13 cellular contexts compared by ENCODE assay signal in genomic region chr2:234770081-234770506, GRCh38.
DNase-seq lines count a peak whose midpoint lies in the region; ATAC-seq and TF ChIP-seq lines count a peak whose summit lies in the region.
"Had no signal": no experiment of that assay in that cellular context is flagged by ENCODE, and none has a peak within 500 bp of the region (broad histone marks: within the 10 kb centered on the region; RNA-seq: fewer than 3 reads in every experiment).

No MANE protein-coding gene starts in this region.

- peaks cover under 1% of the 10 kb centered on the region for H3K9me3 Mint-ChIP-seq in GM23338
- peaks cover 4% of the 10 kb centered on the region for H3K9me3 Mint-ChIP-seq in progenitor cell of endocrine pancreas (ENCODE audit: low read depth)
- H3K9me3 Mint-ChIP-seq in activated T-helper 2 cell treated with anti-CD3 and anti-CD28 coated beads, Interferon-gamma antibody, Interleukin-2, Interleukin-4, amounts not matched to agents 10 μg/mL and 5 μg/mL and 100 μg/mL, durations not matched to agents 14 hours and 24 hours and 36 hours = no peaks in the 10 kb centered on the region
- H3K9me3 Mint-ChIP-seq: activated B cell treated with CpG ODN at 0.5 μM for 24 hours had no signal

- no peaks in the 10 kb centered on the region for H3K4me1 ChIP-seq in GM23338 (ENCODE audit: insufficient read depth)
- no peaks in the 10 kb centered on the region for H3K4me1 ChIP-seq in uterus

- H3K36me3 ChIP-seq in GM23338 (ENCODE audit: insufficient read depth) (no peaks in the 10 kb centered on the region; the same call in 1 of the 2 replicates), uterus (no peaks in the 10 kb centered on the region)

- H3K4me1 Mint-ChIP-seq in GM23338 (peaks cover 20% of the 10 kb centered on the region), progenitor cell of endocrine pancreas (ENCODE audit: low read depth) (peaks cover 19% of the 10 kb centered on the region)
- no peaks in the 10 kb centered on the region for H3K4me1 Mint-ChIP-seq in activated T-helper 2 cell treated with anti-CD3 and anti-CD28 coated beads, Interferon-gamma antibody, Interleukin-2, Interleukin-4, amounts not matched to agents 10 μg/mL and 5 μg/mL and 100 μg/mL, durations not matched to agents 14 hours and 24 hours and 36 hours (ENCODE audit: low read depth)
- H3K4me1 Mint-ChIP-seq: activated B cell treated with CpG ODN at 0.5 μM for 24 hours had no signal

- no peaks in the 10 kb centered on the region for H3F3A ChIP-seq in GM23338 (replicated peaks; ENCODE audit: low read depth)

- DNase-seq in GM23338 (ENCODE audit: low spot score) (no peak), NCI-H510A (lab: John Stamatoyannopoulos, UW) (peak; percentile 39), fibroblast of pulmonary artery (ENCODE audit: low read depth) (peak; percentile 48), progenitor cell of endocrine pancreas (ENCODE audit: low spot score, unreplicated experiment) (no peak), uterus (no peak)
- DNase-seq in activated T-helper 2 cell treated with anti-CD3 and anti-CD28 coated beads, Interferon-gamma antibody, Interleukin-2, Interleukin-4, amounts not matched to agents 10 μg/mL and 5 μg/mL and 100 μg/mL, durations not matched to agents 14 hours and 24 hours and 36 hours (ENCODE audit: low spot score) = no peak
- DNase-seq: activated B cell treated with CpG ODN at 0.5 μM for 24 hours; activated effector memory CD4-positive, alpha-beta T cell treated with anti-CD3 and anti-CD28 coated beads, Interleukin-2, amount 50 U/mL, for 16 hours; dermis blood vessel endothelial cell had no signal

- TF ChIP-seq CTCF in GM23338 (conservative IDR thresholded peaks at IDR 0.05; ENCODE audit: low read depth in 2 of 2) = no peak
- no peak for TF ChIP-seq CTCF in fibroblast of pulmonary artery (IDR thresholded peaks at IDR 0.05; ENCODE audit: low read length, missing control alignments)
- TF ChIP-seq CTCF in progenitor cell of endocrine pancreas (IDR thresholded peaks at IDR 0.05; ENCODE audit: unreplicated experiment) = no peak
- no peak for TF ChIP-seq CTCF in uterus (IDR thresholded peaks at IDR 0.05)

- peak overlapping the region; percentile 66; the same call in 1 of the 2 replicates for H2AFZ ChIP-seq in GM23338

- TF ChIP-seq POLR2A in uterus (IDR thresholded peaks at IDR 0.05) = no peak

- no peak overlapping the region for H3K4me3 ChIP-seq in GM23338
- no peak overlapping the region for H3K4me3 ChIP-seq in fibroblast of pulmonary artery (replicated peaks; ENCODE audit: low read depth, low read length)
- no peak overlapping the region for H3K4me3 ChIP-seq in uterus

- H4K20me1 ChIP-seq in GM23338 (replicated peaks; ENCODE audit: insufficient read depth) = no peaks in the 10 kb centered on the region

- no peaks in the 10 kb centered on the region for H3K79me2 ChIP-seq in GM23338 (replicated peaks; ENCODE audit: insufficient read depth)

- H3K9me3 ChIP-seq in uterus = no peaks in the 10 kb centered on the region

- H3K36me3 Mint-ChIP-seq in GM23338 (ENCODE audit: low read depth) = peaks cover under 1% of the 10 kb centered on the region; the same call in 2 of the 3 replicates
- H3K36me3 Mint-ChIP-seq in progenitor cell of endocrine pancreas (ENCODE audit: insufficient read depth) = no peaks in the 10 kb centered on the region
- H3K36me3 Mint-ChIP-seq in activated T-helper 2 cell treated with anti-CD3 and anti-CD28 coated beads, Interferon-gamma antibody, Interleukin-2, Interleukin-4, amounts not matched to agents 10 μg/mL and 5 μg/mL and 100 μg/mL, durations not matched to agents 14 hours and 24 hours and 36 hours (ENCODE audit: low read depth) = no peaks in the 10 kb centered on the region

- H3K9me2 ChIP-seq in GM23338 (ENCODE audit: insufficient read depth) = peaks cover 15% of the 10 kb centered on the region

- no peak overlapping the region for H3K27ac ChIP-seq in GM23338 (ENCODE audit: low read depth)
- no peak overlapping the region for H3K27ac ChIP-seq in uterus
- H3K27ac ChIP-seq: KMS-11 had no signal

- ATAC-seq in GM23338 (peak; percentile 36; the same call in 1 of the 3 replicates), HG03175 (IDR thresholded peaks at IDR 0.05; ENCODE audit: unreplicated experiment) (no peak), HG02970 (IDR thresholded peaks at IDR 0.05; ENCODE audit: low FRiP score, unreplicated experiment) (no peak)
- ATAC-seq: Panc1 had no signal

- H3K27ac Mint-ChIP-seq in GM23338 (no peak overlapping the region), progenitor cell of endocrine pancreas (peak overlapping the region; percentile 34)
- no peak overlapping the region for H3K27ac Mint-ChIP-seq in activated T-helper 2 cell treated with anti-CD3 and anti-CD28 coated beads, Interferon-gamma antibody, Interleukin-2, Interleukin-4, amounts not matched to agents 10 μg/mL and 5 μg/mL and 100 μg/mL, durations not matched to agents 14 hours and 24 hours and 36 hours
- H3K27ac Mint-ChIP-seq: activated B cell treated with CpG ODN at 0.5 μM for 24 hours had no signal

- intact Hi-C loops in uterus (cut with DNase I; ENCODE audit: low total_unique reads) = no loop called here
- intact Hi-C loops in activated T-helper 2 cell treated with anti-CD3 and anti-CD28 coated beads, Interferon-gamma antibody, Interleukin-2, Interleukin-4, amounts not matched to agents 10 μg/mL and 5 μg/mL and 100 μg/mL, durations not matched to agents 14 hours and 24 hours and 36 hours (cut with micrococcal nuclease) = no loop called here

- H3K4me3 Mint-ChIP-seq in GM23338 = no peak overlapping the region
- H3K4me3 Mint-ChIP-seq in progenitor cell of endocrine pancreas (ENCODE audit: low read depth) = no peak overlapping the region
- H3K4me3 Mint-ChIP-seq in activated T-helper 2 cell treated with anti-CD3 and anti-CD28 coated beads, Interferon-gamma antibody, Interleukin-2, Interleukin-4, amounts not matched to agents 10 μg/mL and 5 μg/mL and 100 μg/mL, durations not matched to agents 14 hours and 24 hours and 36 hours (ENCODE audit: low read depth) = no peak overlapping the region
- H3K4me3 Mint-ChIP-seq: activated B cell treated with CpG ODN at 0.5 μM for 24 hours had no signal

- no peaks in the 10 kb centered on the region for H3K27me3 ChIP-seq in GM23338 (ENCODE audit: insufficient read depth)
- no peaks in the 10 kb centered on the region for H3K27me3 ChIP-seq in uterus

- peaks cover 7% of the 10 kb centered on the region for H3K27me3 Mint-ChIP-seq in GM23338 (ENCODE audit: insufficient read depth, low read depth, poor library complexity)
- peaks cover 15% of the 10 kb centered on the region for H3K27me3 Mint-ChIP-seq in progenitor cell of endocrine pancreas
- H3K27me3 Mint-ChIP-seq in activated T-helper 2 cell treated with anti-CD3 and anti-CD28 coated beads, Interferon-gamma antibody, Interleukin-2, Interleukin-4, amounts not matched to agents 10 μg/mL and 5 μg/mL and 100 μg/mL, durations not matched to agents 14 hours and 24 hours and 36 hours (ENCODE audit: low read depth) = peaks cover 2% of the 10 kb centered on the region

- H3K4me2 ChIP-seq in GM23338 = no peak overlapping the region
- H3K4me2 ChIP-seq: KMS-11 had no signal

TF ChIP-seq in GM23338, 12 proteins besides CTCF, POLR2A, EP300 and RAD21 (continues in another document):
- no peak for TF ChIP-seq JUNB (IDR thresholded peaks at IDR 0.05; ENCODE audit: unreplicated experiment)
- no peak for TF ChIP-seq ZNF114 (CRISPR knock-in tag; IDR thresholded peaks at IDR 0.05)
- no peak for TF ChIP-seq POLR2AphosphoS5 (IDR thresholded peaks at IDR 0.05; ENCODE audit: low read depth)
- TF ChIP-seq STAT1 (IDR thresholded peaks at IDR 0.05; ENCODE audit: unreplicated experiment) = no peak
- no peak for TF ChIP-seq EZH2phosphoT487 (IDR thresholded peaks at IDR 0.05; ENCODE audit: unreplicated experiment)
- no peak for TF ChIP-seq EZH2 (IDR thresholded peaks at IDR 0.05; ENCODE audit: low read depth, unreplicated experiment)
- TF ChIP-seq, protein P1, sequence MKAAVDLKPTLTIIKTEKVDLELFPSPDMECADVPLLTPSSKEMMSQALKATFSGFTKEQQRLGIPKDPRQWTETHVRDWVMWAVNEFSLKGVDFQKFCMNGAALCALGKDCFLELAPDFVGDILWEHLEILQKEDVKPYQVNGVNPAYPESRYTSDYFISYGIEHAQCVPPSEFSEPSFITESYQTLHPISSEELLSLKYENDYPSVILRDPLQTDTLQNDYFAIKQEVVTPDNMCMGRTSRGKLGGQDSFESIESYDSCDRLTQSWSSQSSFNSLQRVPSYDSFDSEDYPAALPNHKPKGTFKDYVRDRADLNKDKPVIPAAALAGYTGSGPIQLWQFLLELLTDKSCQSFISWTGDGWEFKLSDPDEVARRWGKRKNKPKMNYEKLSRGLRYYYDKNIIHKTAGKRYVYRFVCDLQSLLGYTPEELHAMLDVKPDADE (IDR thresholded peaks at IDR 0.05) = no peak
- no peak for TF ChIP-seq ZNF331 (CRISPR knock-in tag; IDR thresholded peaks at IDR 0.05; ENCODE audit: low read depth)
- TF ChIP-seq NANOG (IDR thresholded peaks at IDR 0.05; ENCODE audit: borderline replicate concordance) = no peak
- no peak for TF ChIP-seq CREB1 (CRISPR knock-in tag; IDR thresholded peaks at IDR 0.05; ENCODE audit: low read depth)

Comparison
In these comparisons a context has a peak if more than half of its experiments do, and no peak if none do; other contexts are left out.
1. DNase-seq: peak in NCI-H510A (single experiment) and fibroblast of pulmonary artery (single experiment); none in GM23338 (single experiment), progenitor cell of endocrine pancreas (single experiment), uterus (0 of 2) and activated T-helper 2 cell treated with anti-CD3 and anti-CD28 coated beads, Interferon-gamma antibody, Interleukin-2, Interleukin-4, amounts not matched to agents 10 μg/mL and 5 μg/mL and 100 μg/mL, durations not matched to agents 14 hours and 24 hours and 36 hours (single experiment).